8 cellular contexts compared by ENCODE assay signal in the genomic region with DNA sequence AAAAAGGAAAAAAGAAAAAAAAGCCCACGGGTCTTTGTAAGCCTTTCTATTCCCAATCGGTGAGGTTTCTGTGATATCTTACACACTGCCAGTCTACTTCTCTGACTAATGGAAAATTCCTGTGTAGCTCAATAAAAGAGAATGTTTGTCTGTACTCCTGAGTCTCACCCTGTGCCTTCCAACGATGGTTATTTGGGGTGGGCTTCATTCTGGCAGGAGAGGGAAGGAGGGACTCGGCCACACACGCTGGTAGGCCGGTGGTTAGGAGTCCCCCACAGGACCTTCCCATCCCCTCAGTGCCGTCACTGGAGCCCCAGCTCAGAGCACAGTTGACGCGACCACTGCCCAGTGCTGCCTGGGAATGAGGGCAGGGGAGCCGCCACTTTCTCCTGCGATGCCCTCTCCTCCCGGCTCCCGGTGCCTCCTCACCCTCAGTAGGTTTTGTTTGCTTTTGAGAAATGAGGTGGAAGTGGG.
DNase-seq lines count a peak whose midpoint lies in the region; ATAC-seq and TF ChIP-seq lines count a peak whose summit lies in the region.

No MANE protein-coding gene starts in this region.

- CTCF ChIA-PET in Panc1 (lab: Charles Lee): interaction anchor here (1.2 kb wide), 1 partner anchor 31 kb away, joined by 3 read pairs; no protein-coding TSS in a partner anchor

- H3K9me3 ChIP-seq in Panc1 (ENCODE audit: control insufficient read depth, insufficient read depth, low read depth, low read length) (no peaks in the 10 kb centered on the region), duodenal mucosa (ENCODE audit: control insufficient read depth in 1 of 2, low read length in 2 of 2) (no peaks in the 10 kb centered on the region), mucosa of stomach (ENCODE audit: control insufficient read depth, low read length) (no peaks in the 10 kb centered on the region)

- H3K4me3 ChIP-seq in Panc1 (ENCODE audit: low read depth in 2 of 2, low read length in 2 of 2): peak overlapping the region; percentile 30 to 51; a peak in 2 of 4 replicates
- peak overlapping the region; percentile 66 to 72 for H3K4me3 ChIP-seq in duodenal mucosa (ENCODE audit: low read depth in 1 of 2, low read length in 2 of 2)
- H3K4me3 ChIP-seq in mucosa of stomach (ENCODE audit: low read length): no peak overlapping the region

- H3K9ac ChIP-seq in duodenal mucosa (ENCODE audit: low read depth in 1 of 2, low read length in 2 of 2) (peak overlapping the region in 1 of 2 donors; percentile 4), mucosa of stomach (ENCODE audit: low read length) (peak overlapping the region; percentile 49)

- peak overlapping the region; percentile 80 for H3K27ac ChIP-seq in Panc1 (ENCODE audit: low read length)
- H3K27ac ChIP-seq in duodenal mucosa (ENCODE audit: low read depth, low read length): no peak overlapping the region

- H3K4me1 ChIP-seq in Panc1 (ENCODE audit: control insufficient read depth, insufficient read depth, low read length) (peaks cover 11% of the 10 kb centered on the region), duodenal mucosa (ENCODE audit: control insufficient read depth in 1 of 2, insufficient read depth in 2 of 2, low read length in 2 of 2) (peaks cover 5 to 11% of the 10 kb centered on the region in 2 donors), mucosa of stomach (ENCODE audit: control insufficient read depth, insufficient read depth, low read length) (no peaks in the 10 kb centered on the region)

- DNase-seq in Panc1 (ENCODE audit: low read depth, low spot score) (no peak), OCI-M1 (lab: John Stamatoyannopoulos, UW) (no peak), NCI-H128 (lab: John Stamatoyannopoulos, UW; ENCODE audit: unreplicated experiment) (no peak), NCI-H510A treated with DMSO at 0.1 percent for 48 hours (lab: John Stamatoyannopoulos, UW) (no peak)

- H3K27me3 ChIP-seq in Panc1 (ENCODE audit: control insufficient read depth, insufficient read depth, low read length) (no peaks in the 10 kb centered on the region), duodenal mucosa (ENCODE audit: control insufficient read depth in 1 of 2, insufficient read depth in 2 of 2, low read length in 2 of 2) (no peaks in the 10 kb centered on the region), mucosa of stomach (ENCODE audit: control insufficient read depth, insufficient read depth, low read length) (no peaks in the 10 kb centered on the region)

- POLR2A ChIA-PET in Panc1 (lab: Charles Lee): no interaction called here

- no peak for TF ChIP-seq CTCF in Panc1 (IDR thresholded peaks at IDR 0.05)

- no TSS peak for BruUV-seq in Panc1 (replicated peaks; lab: Mats Ljungman, UMichigan)

- ATAC-seq in GM18873 (IDR thresholded peaks at IDR 0.05; ENCODE audit: low FRiP score, unreplicated experiment): peak; percentile 6
- peak; percentile 46 for ATAC-seq in Panc1
- no peak for ATAC-seq in HG02759 (IDR thresholded peaks at IDR 0.05; ENCODE audit: unreplicated experiment)

- H3K36me3 ChIP-seq in Panc1 (ENCODE audit: control insufficient read depth, insufficient read depth, low read length): no peaks in the 10 kb centered on the region
- peaks cover 1 to 8% of the 10 kb centered on the region in 2 donors for H3K36me3 ChIP-seq in duodenal mucosa (ENCODE audit: control insufficient read depth in 1 of 2, insufficient read depth in 2 of 2, low read length in 2 of 2)
- H3K36me3 ChIP-seq in mucosa of stomach (ENCODE audit: control insufficient read depth, insufficient read depth, low read length): no peaks in the 10 kb centered on the region

- in situ Hi-C loops in Panc1 (cut with HindIII; ENCODE audit: low pct_unique_long_range_greater_than_20kb, low sequenced_read_pairs): no loop called here

- intact Hi-C loops in Panc1 (cut with micrococcal nuclease; ENCODE audit: unreplicated experiment): no loop called here
